1 cellular context compared by ENCODE assay signal in the genomic region with DNA sequence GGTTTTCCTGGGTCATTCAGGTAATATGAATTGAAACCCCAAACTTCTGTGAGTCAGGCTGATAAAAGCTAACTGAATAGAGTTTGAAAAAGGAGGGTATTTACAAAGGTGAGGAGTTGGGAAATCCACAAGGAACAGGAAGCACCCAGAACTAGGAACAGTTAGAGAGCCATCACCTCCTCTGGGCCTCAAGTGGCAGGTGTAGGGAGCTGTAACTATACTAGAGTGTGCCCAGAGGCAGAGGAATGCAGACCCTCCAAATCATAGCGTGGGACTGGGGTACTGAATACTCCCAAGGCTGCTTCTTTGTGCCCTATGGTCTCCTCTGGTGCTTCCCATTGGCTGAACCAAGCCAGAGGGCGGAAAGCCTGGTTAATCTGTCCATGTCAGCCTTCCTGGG.
TF ChIP-seq lines count a peak whose summit lies in the region.

No MANE protein-coding gene starts in this region.

TF ChIP-seq in WTC11, 78 proteins besides CTCF, POLR2A, EP300 and RAD21 (continued from another document):
- TF ChIP-seq, protein P1, sequence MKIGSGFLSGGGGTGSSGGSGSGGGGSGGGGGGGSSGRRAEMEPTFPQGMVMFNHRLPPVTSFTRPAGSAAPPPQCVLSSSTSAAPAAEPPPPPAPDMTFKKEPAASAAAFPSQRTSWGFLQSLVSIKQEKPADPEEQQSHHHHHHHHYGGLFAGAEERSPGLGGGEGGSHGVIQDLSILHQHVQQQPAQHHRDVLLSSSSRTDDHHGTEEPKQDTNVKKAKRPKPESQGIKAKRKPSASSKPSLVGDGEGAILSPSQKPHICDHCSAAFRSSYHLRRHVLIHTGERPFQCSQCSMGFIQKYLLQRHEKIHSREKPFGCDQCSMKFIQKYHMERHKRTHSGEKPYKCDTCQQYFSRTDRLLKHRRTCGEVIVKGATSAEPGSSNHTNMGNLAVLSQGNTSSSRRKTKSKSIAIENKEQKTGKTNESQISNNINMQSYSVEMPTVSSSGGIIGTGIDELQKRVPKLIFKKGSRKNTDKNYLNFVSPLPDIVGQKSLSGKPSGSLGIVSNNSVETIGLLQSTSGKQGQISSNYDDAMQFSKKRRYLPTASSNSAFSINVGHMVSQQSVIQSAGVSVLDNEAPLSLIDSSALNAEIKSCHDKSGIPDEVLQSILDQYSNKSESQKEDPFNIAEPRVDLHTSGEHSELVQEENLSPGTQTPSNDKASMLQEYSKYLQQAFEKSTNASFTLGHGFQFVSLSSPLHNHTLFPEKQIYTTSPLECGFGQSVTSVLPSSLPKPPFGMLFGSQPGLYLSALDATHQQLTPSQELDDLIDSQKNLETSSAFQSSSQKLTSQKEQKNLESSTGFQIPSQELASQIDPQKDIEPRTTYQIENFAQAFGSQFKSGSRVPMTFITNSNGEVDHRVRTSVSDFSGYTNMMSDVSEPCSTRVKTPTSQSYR (CRISPR knock-in tag; IDR thresholded peaks at IDR 0.05) = no peak
- TF ChIP-seq, protein P2, sequence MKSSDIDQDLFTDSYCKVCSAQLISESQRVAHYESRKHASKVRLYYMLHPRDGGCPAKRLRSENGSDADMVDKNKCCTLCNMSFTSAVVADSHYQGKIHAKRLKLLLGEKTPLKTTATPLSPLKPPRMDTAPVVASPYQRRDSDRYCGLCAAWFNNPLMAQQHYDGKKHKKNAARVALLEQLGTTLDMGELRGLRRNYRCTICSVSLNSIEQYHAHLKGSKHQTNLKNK (CRISPR knock-in tag; IDR thresholded peaks at IDR 0.05) = no peak
- TF ChIP-seq, protein P3, sequence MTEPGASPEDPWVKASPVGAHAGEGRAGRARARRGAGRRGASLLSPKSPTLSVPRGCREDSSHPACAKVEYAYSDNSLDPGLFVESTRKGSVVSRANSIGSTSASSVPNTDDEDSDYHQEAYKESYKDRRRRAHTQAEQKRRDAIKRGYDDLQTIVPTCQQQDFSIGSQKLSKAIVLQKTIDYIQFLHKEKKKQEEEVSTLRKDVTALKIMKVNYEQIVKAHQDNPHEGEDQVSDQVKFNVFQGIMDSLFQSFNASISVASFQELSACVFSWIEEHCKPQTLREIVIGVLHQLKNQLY (CRISPR knock-in tag; IDR thresholded peaks at IDR 0.05) = no peak
- TF ChIP-seq, protein P4, sequence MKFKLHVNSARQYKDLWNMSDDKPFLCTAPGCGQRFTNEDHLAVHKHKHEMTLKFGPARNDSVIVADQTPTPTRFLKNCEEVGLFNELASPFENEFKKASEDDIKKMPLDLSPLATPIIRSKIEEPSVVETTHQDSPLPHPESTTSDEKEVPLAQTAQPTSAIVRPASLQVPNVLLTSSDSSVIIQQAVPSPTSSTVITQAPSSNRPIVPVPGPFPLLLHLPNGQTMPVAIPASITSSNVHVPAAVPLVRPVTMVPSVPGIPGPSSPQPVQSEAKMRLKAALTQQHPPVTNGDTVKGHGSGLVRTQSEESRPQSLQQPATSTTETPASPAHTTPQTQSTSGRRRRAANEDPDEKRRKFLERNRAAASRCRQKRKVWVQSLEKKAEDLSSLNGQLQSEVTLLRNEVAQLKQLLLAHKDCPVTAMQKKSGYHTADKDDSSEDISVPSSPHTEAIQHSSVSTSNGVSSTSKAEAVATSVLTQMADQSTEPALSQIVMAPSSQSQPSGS (CRISPR knock-in tag; IDR thresholded peaks at IDR 0.05; ENCODE audit: borderline replicate concordance, low read depth) = no peak
- TF ChIP-seq, protein P5, sequence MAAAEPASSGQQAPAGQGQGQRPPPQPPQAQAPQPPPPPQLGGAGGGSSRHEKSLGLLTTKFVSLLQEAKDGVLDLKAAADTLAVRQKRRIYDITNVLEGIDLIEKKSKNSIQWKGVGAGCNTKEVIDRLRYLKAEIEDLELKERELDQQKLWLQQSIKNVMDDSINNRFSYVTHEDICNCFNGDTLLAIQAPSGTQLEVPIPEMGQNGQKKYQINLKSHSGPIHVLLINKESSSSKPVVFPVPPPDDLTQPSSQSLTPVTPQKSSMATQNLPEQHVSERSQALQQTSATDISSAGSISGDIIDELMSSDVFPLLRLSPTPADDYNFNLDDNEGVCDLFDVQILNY (CRISPR knock-in tag; IDR thresholded peaks at IDR 0.05) = no peak
- TF ChIP-seq, protein P6, sequence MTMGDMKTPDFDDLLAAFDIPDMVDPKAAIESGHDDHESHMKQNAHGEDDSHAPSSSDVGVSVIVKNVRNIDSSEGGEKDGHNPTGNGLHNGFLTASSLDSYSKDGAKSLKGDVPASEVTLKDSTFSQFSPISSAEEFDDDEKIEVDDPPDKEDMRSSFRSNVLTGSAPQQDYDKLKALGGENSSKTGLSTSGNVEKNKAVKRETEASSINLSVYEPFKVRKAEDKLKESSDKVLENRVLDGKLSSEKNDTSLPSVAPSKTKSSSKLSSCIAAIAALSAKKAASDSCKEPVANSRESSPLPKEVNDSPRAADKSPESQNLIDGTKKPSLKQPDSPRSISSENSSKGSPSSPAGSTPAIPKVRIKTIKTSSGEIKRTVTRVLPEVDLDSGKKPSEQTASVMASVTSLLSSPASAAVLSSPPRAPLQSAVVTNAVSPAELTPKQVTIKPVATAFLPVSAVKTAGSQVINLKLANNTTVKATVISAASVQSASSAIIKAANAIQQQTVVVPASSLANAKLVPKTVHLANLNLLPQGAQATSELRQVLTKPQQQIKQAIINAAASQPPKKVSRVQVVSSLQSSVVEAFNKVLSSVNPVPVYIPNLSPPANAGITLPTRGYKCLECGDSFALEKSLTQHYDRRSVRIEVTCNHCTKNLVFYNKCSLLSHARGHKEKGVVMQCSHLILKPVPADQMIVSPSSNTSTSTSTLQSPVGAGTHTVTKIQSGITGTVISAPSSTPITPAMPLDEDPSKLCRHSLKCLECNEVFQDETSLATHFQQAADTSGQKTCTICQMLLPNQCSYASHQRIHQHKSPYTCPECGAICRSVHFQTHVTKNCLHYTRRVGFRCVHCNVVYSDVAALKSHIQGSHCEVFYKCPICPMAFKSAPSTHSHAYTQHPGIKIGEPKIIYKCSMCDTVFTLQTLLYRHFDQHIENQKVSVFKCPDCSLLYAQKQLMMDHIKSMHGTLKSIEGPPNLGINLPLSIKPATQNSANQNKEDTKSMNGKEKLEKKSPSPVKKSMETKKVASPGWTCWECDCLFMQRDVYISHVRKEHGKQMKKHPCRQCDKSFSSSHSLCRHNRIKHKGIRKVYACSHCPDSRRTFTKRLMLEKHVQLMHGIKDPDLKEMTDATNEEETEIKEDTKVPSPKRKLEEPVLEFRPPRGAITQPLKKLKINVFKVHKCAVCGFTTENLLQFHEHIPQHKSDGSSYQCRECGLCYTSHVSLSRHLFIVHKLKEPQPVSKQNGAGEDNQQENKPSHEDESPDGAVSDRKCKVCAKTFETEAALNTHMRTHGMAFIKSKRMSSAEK (CRISPR knock-in tag; IDR thresholded peaks at IDR 0.05; ENCODE audit: borderline replicate concordance) = no peak
- no peak for TF ChIP-seq TEAD1 (CRISPR knock-in tag; IDR thresholded peaks at IDR 0.05)
- no peak for TF ChIP-seq ZNF317 (CRISPR knock-in tag; IDR thresholded peaks at IDR 0.05; ENCODE audit: borderline replicate concordance, low read depth)
- TF ChIP-seq, protein P7, sequence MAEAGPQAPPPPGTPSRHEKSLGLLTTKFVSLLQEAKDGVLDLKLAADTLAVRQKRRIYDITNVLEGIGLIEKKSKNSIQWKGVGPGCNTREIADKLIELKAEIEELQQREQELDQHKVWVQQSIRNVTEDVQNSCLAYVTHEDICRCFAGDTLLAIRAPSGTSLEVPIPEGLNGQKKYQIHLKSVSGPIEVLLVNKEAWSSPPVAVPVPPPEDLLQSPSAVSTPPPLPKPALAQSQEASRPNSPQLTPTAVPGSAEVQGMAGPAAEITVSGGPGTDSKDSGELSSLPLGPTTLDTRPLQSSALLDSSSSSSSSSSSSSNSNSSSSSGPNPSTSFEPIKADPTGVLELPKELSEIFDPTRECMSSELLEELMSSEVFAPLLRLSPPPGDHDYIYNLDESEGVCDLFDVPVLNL (CRISPR knock-in tag; IDR thresholded peaks at IDR 0.05; ENCODE audit: borderline replicate concordance, low read depth) = no peak
- TF ChIP-seq, protein P8, sequence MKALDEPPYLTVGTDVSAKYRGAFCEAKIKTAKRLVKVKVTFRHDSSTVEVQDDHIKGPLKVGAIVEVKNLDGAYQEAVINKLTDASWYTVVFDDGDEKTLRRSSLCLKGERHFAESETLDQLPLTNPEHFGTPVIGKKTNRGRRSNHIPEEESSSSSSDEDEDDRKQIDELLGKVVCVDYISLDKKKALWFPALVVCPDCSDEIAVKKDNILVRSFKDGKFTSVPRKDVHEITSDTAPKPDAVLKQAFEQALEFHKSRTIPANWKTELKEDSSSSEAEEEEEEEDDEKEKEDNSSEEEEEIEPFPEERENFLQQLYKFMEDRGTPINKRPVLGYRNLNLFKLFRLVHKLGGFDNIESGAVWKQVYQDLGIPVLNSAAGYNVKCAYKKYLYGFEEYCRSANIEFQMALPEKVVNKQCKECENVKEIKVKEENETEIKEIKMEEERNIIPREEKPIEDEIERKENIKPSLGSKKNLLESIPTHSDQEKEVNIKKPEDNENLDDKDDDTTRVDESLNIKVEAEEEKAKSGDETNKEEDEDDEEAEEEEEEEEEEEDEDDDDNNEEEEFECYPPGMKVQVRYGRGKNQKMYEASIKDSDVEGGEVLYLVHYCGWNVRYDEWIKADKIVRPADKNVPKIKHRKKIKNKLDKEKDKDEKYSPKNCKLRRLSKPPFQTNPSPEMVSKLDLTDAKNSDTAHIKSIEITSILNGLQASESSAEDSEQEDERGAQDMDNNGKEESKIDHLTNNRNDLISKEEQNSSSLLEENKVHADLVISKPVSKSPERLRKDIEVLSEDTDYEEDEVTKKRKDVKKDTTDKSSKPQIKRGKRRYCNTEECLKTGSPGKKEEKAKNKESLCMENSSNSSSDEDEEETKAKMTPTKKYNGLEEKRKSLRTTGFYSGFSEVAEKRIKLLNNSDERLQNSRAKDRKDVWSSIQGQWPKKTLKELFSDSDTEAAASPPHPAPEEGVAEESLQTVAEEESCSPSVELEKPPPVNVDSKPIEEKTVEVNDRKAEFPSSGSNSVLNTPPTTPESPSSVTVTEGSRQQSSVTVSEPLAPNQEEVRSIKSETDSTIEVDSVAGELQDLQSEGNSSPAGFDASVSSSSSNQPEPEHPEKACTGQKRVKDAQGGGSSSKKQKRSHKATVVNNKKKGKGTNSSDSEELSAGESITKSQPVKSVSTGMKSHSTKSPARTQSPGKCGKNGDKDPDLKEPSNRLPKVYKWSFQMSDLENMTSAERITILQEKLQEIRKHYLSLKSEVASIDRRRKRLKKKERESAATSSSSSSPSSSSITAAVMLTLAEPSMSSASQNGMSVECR (CRISPR knock-in tag; IDR thresholded peaks at IDR 0.05; ENCODE audit: borderline replicate concordance) = no peak
- no peak for TF ChIP-seq TP53 (CRISPR knock-in tag; IDR thresholded peaks at IDR 0.05)
- no peak for TF ChIP-seq NR1H2 (CRISPR knock-in tag; IDR thresholded peaks at IDR 0.05)
- TF ChIP-seq, protein P9, sequence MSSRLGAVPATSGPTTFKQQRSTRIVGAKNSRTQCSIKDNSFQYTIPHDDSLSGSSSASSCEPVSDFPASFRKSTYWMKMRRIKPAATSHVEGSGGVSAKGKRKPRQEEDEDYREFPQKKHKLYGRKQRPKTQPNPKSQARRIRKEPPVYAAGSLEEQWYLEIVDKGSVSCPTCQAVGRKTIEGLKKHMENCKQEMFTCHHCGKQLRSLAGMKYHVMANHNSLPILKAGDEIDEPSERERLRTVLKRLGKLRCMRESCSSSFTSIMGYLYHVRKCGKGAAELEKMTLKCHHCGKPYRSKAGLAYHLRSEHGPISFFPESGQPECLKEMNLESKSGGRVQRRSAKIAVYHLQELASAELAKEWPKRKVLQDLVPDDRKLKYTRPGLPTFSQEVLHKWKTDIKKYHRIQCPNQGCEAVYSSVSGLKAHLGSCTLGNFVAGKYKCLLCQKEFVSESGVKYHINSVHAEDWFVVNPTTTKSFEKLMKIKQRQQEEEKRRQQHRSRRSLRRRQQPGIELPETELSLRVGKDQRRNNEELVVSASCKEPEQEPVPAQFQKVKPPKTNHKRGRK (CRISPR knock-in tag; IDR thresholded peaks at IDR 0.05; ENCODE audit: borderline replicate concordance) = no peak
- TF ChIP-seq, protein P10, sequence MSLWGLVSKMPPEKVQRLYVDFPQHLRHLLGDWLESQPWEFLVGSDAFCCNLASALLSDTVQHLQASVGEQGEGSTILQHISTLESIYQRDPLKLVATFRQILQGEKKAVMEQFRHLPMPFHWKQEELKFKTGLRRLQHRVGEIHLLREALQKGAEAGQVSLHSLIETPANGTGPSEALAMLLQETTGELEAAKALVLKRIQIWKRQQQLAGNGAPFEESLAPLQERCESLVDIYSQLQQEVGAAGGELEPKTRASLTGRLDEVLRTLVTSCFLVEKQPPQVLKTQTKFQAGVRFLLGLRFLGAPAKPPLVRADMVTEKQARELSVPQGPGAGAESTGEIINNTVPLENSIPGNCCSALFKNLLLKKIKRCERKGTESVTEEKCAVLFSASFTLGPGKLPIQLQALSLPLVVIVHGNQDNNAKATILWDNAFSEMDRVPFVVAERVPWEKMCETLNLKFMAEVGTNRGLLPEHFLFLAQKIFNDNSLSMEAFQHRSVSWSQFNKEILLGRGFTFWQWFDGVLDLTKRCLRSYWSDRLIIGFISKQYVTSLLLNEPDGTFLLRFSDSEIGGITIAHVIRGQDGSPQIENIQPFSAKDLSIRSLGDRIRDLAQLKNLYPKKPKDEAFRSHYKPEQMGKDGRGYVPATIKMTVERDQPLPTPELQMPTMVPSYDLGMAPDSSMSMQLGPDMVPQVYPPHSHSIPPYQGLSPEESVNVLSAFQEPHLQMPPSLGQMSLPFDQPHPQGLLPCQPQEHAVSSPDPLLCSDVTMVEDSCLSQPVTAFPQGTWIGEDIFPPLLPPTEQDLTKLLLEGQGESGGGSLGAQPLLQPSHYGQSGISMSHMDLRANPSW (CRISPR knock-in tag; conservative IDR thresholded peaks at IDR 0.05; ENCODE audit: low read depth) = no peak
- no peak for TF ChIP-seq CBFB (CRISPR knock-in tag; IDR thresholded peaks at IDR 0.05; ENCODE audit: low read depth)
- no peak for TF ChIP-seq ZNF416 (CRISPR knock-in tag; IDR thresholded peaks at IDR 0.05)
- TF ChIP-seq ZNF396 (CRISPR knock-in tag; IDR thresholded peaks at IDR 0.05; ENCODE audit: borderline replicate concordance) = no peak
- no peak for TF ChIP-seq HMGA2 (CRISPR knock-in tag; IDR thresholded peaks at IDR 0.05)
